ENCODE assay signal across 28 cellular contexts in the genomic region with DNA sequence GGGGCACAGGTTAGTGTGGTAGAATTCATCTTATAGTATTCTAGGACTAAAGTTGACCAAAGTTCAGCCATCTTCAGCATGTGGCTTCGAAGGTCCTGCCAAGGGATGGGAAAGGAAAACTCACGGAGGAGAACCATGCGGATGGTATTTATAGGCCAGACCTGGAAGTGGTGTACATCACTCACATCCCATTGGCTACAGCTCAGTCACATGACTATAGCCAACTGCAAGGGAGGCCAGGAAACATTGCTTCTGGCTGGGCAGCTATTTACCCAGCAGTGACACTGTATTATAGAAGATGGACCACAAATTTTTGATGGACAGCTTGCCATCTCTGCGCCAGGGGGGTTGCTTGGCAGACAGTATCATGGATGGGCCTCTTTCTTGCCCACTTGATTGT. TPM values are rescaled to one million over a fixed set of nuclear protein-coding genes. Genes with fewer than 3 reads are reported as not detected.
A peak's percentile ranks its signal among the peaks of the same experiment; 100 is the strongest.
DNase-seq lines count a peak whose midpoint lies in the region; ATAC-seq, FAIRE-seq and TF ChIP-seq lines count a peak whose summit lies in the region.
"Had no signal": no experiment of that assay in that cellular context is flagged by ENCODE, and none has a peak within 500 bp of the region (broad histone marks: within the 10 kb centered on the region; RNA-seq: fewer than 3 reads in every experiment).

No MANE protein-coding gene starts in this region.

- WGBS in HepG2 (ENCODE audit: low lambda C conversion rate): 74% methylated on average over 4 of the region's 4 CpGs
- WGBS in right lobe of liver (ENCODE audit: insufficient coverage, low coverage, low lambda C conversion rate, missing lambda C conversion rate): 69% methylated on average over 4 of the region's 4 CpGs
- 41% methylated on average over 4 of the region's 4 CpGs for WGBS in K562 (ENCODE audit: insufficient coverage, low coverage, missing lambda C conversion rate)
- no CpG with 5 or more reads among the region's 4 CpGs for WGBS in neuronal stem cell (ENCODE audit: extremely low coverage in 2 of 2, insufficient read length in 2 of 2, insufficient replicate concordance in 1 of 2), 2 donors

- no peaks in the 10 kb centered on the region for H3K27me3 Mint-ChIP-seq in activated CD4-positive, alpha-beta T cell treated with anti-CD3 and anti-CD28 coated beads, Interleukin-2, amount 10 ng/mL, durations not matched to agents 7 days and 5 days

- CTCF ChIA-PET in HepG2 (lab: Yijun Ruan, JAX; ENCODE audit: low intra/inter-chr PET ratio, low total read pairs): no interaction called here
- CTCF ChIA-PET in Panc1 (lab: Charles Lee): no interaction called here
- CTCF ChIA-PET in K562 (lab: Yijun Ruan, JAX; ENCODE audit: low intra/inter-chr PET ratio): no interaction called here
- CTCF ChIA-PET in activated CD4-positive, alpha-beta T cell treated with anti-CD3 and anti-CD28 coated beads, Interleukin-2, amount 10 ng/mL, durations not matched to agents 7 days and 5 days (lab: Charles Lee): no interaction called here

- no peak overlapping the region for H4K8ac ChIP-seq in neuronal stem cell (ENCODE audit: low read depth, low read length)

- intact Hi-C loops in HepG2 (cut with micrococcal nuclease; ENCODE audit: unreplicated experiment): no loop called here
- intact Hi-C loops in right lobe of liver (cut with DNase I): no loop called here
- intact Hi-C loops in Panc1 (cut with micrococcal nuclease; ENCODE audit: unreplicated experiment): no loop called here
- intact Hi-C loops in K562 (cut with micrococcal nuclease): no loop called here

- H4K20me1 ChIP-seq in HepG2 (ENCODE audit: insufficient read depth, low read length): no peaks in the 10 kb centered on the region
- H4K20me1 ChIP-seq in K562 (replicated peaks; ENCODE audit: control insufficient read depth, insufficient read depth, low read length): no peaks in the 10 kb centered on the region
- H4K20me1 ChIP-seq: BLaER1 had no signal

- no peak overlapping the region for H2BK12ac ChIP-seq in neuronal stem cell (ENCODE audit: low read length)

- in situ Hi-C loops in HepG2 (cut with HindIII; ENCODE audit: extremely low pct_ligation_motif_present, low pct_unique_long_range_greater_than_20kb): no loop called here
- in situ Hi-C loops in Panc1 (cut with HindIII; ENCODE audit: low pct_unique_long_range_greater_than_20kb, low sequenced_read_pairs): no loop called here
- in situ Hi-C loops in K562 (cut with MboI): no loop called here

- FAIRE-seq in HepG2 (lab: Jason Lieb, UNC) (no peak), K562 (lab: Jason Lieb, UNC) (no peak)
- FAIRE-seq: A204.1, GM12878, GM12892, GM18507 had no signal

- H2AK5ac ChIP-seq in neuronal stem cell (ENCODE audit: low read depth, low read length): no peak overlapping the region

- no peak overlapping the region for H3K27ac Mint-ChIP-seq in activated CD4-positive, alpha-beta T cell treated with anti-CD3 and anti-CD28 coated beads, Interleukin-2, amount 10 ng/mL, durations not matched to agents 7 days and 5 days
- H3K27ac Mint-ChIP-seq: CD14-positive monocyte; CD4-positive, alpha-beta memory T cell; CD4-positive, CD25-positive, alpha-beta regulatory T cell; CD8-positive, alpha-beta memory T cell had no signal

- no peak overlapping the region for H3K9ac ChIP-seq in HepG2 (ENCODE audit: insufficient read depth, low read depth, low read length)
- no peak overlapping the region for H3K9ac ChIP-seq in K562 (ENCODE audit: insufficient read depth in 1 of 2, low read depth in 2 of 2, low read length in 2 of 2)
- no peak overlapping the region for H3K9ac ChIP-seq in neuronal stem cell (ENCODE audit: low read depth, low read length, poor library complexity)
- H3K9ac ChIP-seq: BLaER1 had no signal

- H3K4me1 Mint-ChIP-seq in activated CD4-positive, alpha-beta T cell treated with anti-CD3 and anti-CD28 coated beads, Interleukin-2, amount 10 ng/mL, durations not matched to agents 7 days and 5 days: no peaks in the 10 kb centered on the region
- H3K4me1 Mint-ChIP-seq: CD14-positive monocyte; CD4-positive, alpha-beta memory T cell; CD4-positive, CD25-positive, alpha-beta regulatory T cell; CD8-positive, alpha-beta memory T cell had no signal

- no peak overlapping the region for H2BK15ac ChIP-seq in neuronal stem cell (ENCODE audit: low read length)

- H2BK120ac ChIP-seq in neuronal stem cell (ENCODE audit: low read depth, low read length): no peak overlapping the region

- H3K4ac ChIP-seq in neuronal stem cell (ENCODE audit: low read length): no peak overlapping the region

- BruUV-seq in HepG2 (replicated peaks; lab: Mats Ljungman, UMichigan): no TSS peak
- BruUV-seq in Panc1 (replicated peaks; lab: Mats Ljungman, UMichigan): no TSS peak
- BruUV-seq in K562 (replicated peaks; lab: Mats Ljungman, UMichigan): no TSS peak

- peaks cover 3% of the 10 kb centered on the region for H3K79me1 ChIP-seq in neuronal stem cell (ENCODE audit: low read depth, low read length)

- no peak for TF ChIP-seq EP300 in HepG2 (IDR thresholded peaks at IDR 0.05; ENCODE audit: low read depth in 2 of 2, low read length in 2 of 2)
- TF ChIP-seq EP300 in HepG2 (CRISPR knock-in tag; IDR thresholded peaks at IDR 0.05; ENCODE audit: borderline replicate concordance): no peak
- TF ChIP-seq EP300 in K562 (IDR thresholded peaks at IDR 0.05; ENCODE audit: low read length): no peak

- TF ChIP-seq CTCF in HepG2 (CRISPR knock-in tag; IDR thresholded peaks at IDR 0.05) (no peak), right lobe of liver (IDR thresholded peaks at IDR 0.05) (no peak), Panc1 (IDR thresholded peaks at IDR 0.05) (no peak), K562 (IDR thresholded peaks at IDR 0.05 in 2 of 3, conservative IDR thresholded peaks at IDR 0.05 in 1 of 3; ENCODE audit: insufficient read depth in 2 of 3, low read depth in 1 of 3, low read length in 3 of 3) (no peak)

- no peak overlapping the region for H2BK5ac ChIP-seq in neuronal stem cell (ENCODE audit: low read length)

- H4K91ac ChIP-seq in neuronal stem cell (ENCODE audit: low read depth, low read length, poor library complexity): no peak overlapping the region

- DNase-seq in HepG2 (ENCODE audit: low spot score): no peak
- DNase-seq in right lobe of liver: no peak
- no peak for DNase-seq in Panc1 (ENCODE audit: low read depth, low spot score)
- DNase-seq in K562 (ENCODE audit: extremely low read depth in 1 of 4, low spot score in 3 of 4): no peak
- DNase-seq in neuronal stem cell (ENCODE audit: low spot score): no peak
- DNase-seq in activated CD4-positive, alpha-beta T cell treated with anti-CD3 and anti-CD28 coated beads, Interleukin-2, amount 10 ng/mL, durations not matched to agents 7 days and 5 days: no peak
- DNase-seq in NK-92 treated with Interleukin-12 subunit alpha and Interleukin-12 subunit beta, amount 100 ng/mL, for 24 hours (lab: John Stamatoyannopoulos, UW): no peak
- DNase-seq: 8988T; ACHN; BE2C; C1 segment of cervical spinal cord; CD4-positive, alpha-beta memory T cell; CD4-positive, CD25-positive, alpha-beta regulatory T cell; CD8-positive, alpha-beta memory T cell; COR-L47; DMS153; DMS53; DMS79; DND-41; EL; GDM1 had no signal

- no peak overlapping the region for H3K18ac ChIP-seq in neuronal stem cell (ENCODE audit: low read length)

- H3K27me3 ChIP-seq in HepG2 (ENCODE audit: control insufficient read depth in 1 of 2, insufficient read depth in 2 of 2, low read length in 2 of 2): no peaks in the 10 kb centered on the region
- H3K27me3 ChIP-seq in right lobe of liver: no peaks in the 10 kb centered on the region
- H3K27me3 ChIP-seq in Panc1 (ENCODE audit: control insufficient read depth, insufficient read depth, low read length): no peaks in the 10 kb centered on the region
- H3K27me3 ChIP-seq in K562 (ENCODE audit: control insufficient read depth in 2 of 2, insufficient read depth in 2 of 2, low read length in 2 of 2): peaks cover 4 to 7% of the 10 kb centered on the region in 2 experiments; a peak in 3 of 5 replicates
- H3K27me3 ChIP-seq in neuronal stem cell (ENCODE audit: control insufficient read depth in 3 of 3, insufficient read depth in 3 of 3, low read depth in 1 of 3, low read length in 3 of 3): no peaks in the 10 kb centered on the region
- H3K27me3 ChIP-seq: BE2C, BLaER1 had no signal

- no peak overlapping the region for H3K4me3 Mint-ChIP-seq in activated CD4-positive, alpha-beta T cell treated with anti-CD3 and anti-CD28 coated beads, Interleukin-2, amount 10 ng/mL, durations not matched to agents 7 days and 5 days
- H3K4me3 Mint-ChIP-seq: CD14-positive monocyte; CD4-positive, alpha-beta memory T cell; CD4-positive, CD25-positive, alpha-beta regulatory T cell; CD8-positive, alpha-beta memory T cell had no signal

- H2AFZ ChIP-seq in HepG2 (ENCODE audit: low read length) (no peak overlapping the region), K562 (ENCODE audit: low read depth, low read length) (no peak overlapping the region), neuronal stem cell (ENCODE audit: low read length) (no peak overlapping the region)

- TF ChIP-seq POLR2A in HepG2 (IDR thresholded peaks at IDR 0.05; ENCODE audit: insufficient read depth in 1 of 2, low read depth in 2 of 2, low read length in 2 of 2) (no peak), right lobe of liver (IDR thresholded peaks at IDR 0.05) (no peak), K562 (conservative IDR thresholded peaks at IDR 0.05) (no peak)

- peaks cover 2% of the 10 kb centered on the region for H3K9me3 Mint-ChIP-seq in activated CD4-positive, alpha-beta T cell treated with anti-CD3 and anti-CD28 coated beads, Interleukin-2, amount 10 ng/mL, durations not matched to agents 7 days and 5 days

- H3K4me2 ChIP-seq in HepG2 (ENCODE audit: low read depth, low read length): no peak overlapping the region
- no peak overlapping the region for H3K4me2 ChIP-seq in K562 (ENCODE audit: insufficient read depth, low read length)
- H3K4me2 ChIP-seq in neuronal stem cell (ENCODE audit: insufficient read depth, low read length, poor library complexity, severe bottlenecking): no peak overlapping the region
- H3K4me2 ChIP-seq: BLaER1 had no signal

- H3K4me1 ChIP-seq in HepG2 (ENCODE audit: insufficient read depth, low read length) (no peaks in the 10 kb centered on the region), right lobe of liver (no peaks in the 10 kb centered on the region), Panc1 (ENCODE audit: control insufficient read depth, insufficient read depth, low read length) (no peaks in the 10 kb centered on the region), K562 (replicated peaks in 1 of 2; ENCODE audit: control insufficient read depth in 2 of 2, insufficient read depth in 2 of 2, low read length in 2 of 2) (no peaks in the 10 kb centered on the region), neuronal stem cell (ENCODE audit: control insufficient read depth in 2 of 2, insufficient read depth in 1 of 2, low read depth in 1 of 2, low read length in 2 of 2) (no peaks in the 10 kb centered on the region)
- H3K4me1 ChIP-seq: BE2C, BLaER1 had no signal

- H3K14ac ChIP-seq in neuronal stem cell (ENCODE audit: low read length): peak overlapping the region; percentile 56

- no peaks in the 10 kb centered on the region for H3K9me3 ChIP-seq in HepG2 (ENCODE audit: low read length)
- H3K9me3 ChIP-seq in right lobe of liver: no peaks in the 10 kb centered on the region
- no peaks in the 10 kb centered on the region; the same call in 1 of the 2 replicates for H3K9me3 ChIP-seq in Panc1 (ENCODE audit: control insufficient read depth, insufficient read depth, low read depth, low read length)
- no peaks in the 10 kb centered on the region for H3K9me3 ChIP-seq in K562 (replicated peaks; ENCODE audit: control insufficient read depth, insufficient read depth, low read depth, low read length)
- peaks cover 0 to 2% of the 10 kb centered on the region in 2 donors for H3K9me3 ChIP-seq in neuronal stem cell (replicated peaks in 1 of 2; ENCODE audit: control insufficient read depth in 2 of 2, insufficient read depth in 1 of 2, low read depth in 1 of 2, low read length in 2 of 2)
- H3K9me3 ChIP-seq: BE2C had no signal

- no peaks in the 10 kb centered on the region for H3K79me2 ChIP-seq in HepG2 (ENCODE audit: insufficient read depth, low read length)
- H3K79me2 ChIP-seq in K562 (ENCODE audit: control insufficient read depth, insufficient read depth, low read length): no peaks in the 10 kb centered on the region

- peaks cover 4 to 6% of the 10 kb centered on the region in 2 experiments; a peak in 2 of 5 replicates for H3K36me3 ChIP-seq in HepG2 (replicated peaks in 1 of 2; ENCODE audit: control insufficient read depth in 1 of 2, insufficient read depth in 2 of 2, low read length in 2 of 2)
- H3K36me3 ChIP-seq in right lobe of liver: no peaks in the 10 kb centered on the region
- no peaks in the 10 kb centered on the region for H3K36me3 ChIP-seq in Panc1 (ENCODE audit: control insufficient read depth, insufficient read depth, low read length)
- no peaks in the 10 kb centered on the region for H3K36me3 ChIP-seq in K562 (ENCODE audit: control insufficient read depth, insufficient read depth, low read length)
- H3K36me3 ChIP-seq in neuronal stem cell (replicated peaks in 1 of 2; ENCODE audit: control insufficient read depth in 2 of 2, insufficient read depth in 2 of 2, low read length in 2 of 2): peaks cover 2 to 8% of the 10 kb centered on the region in 2 donors
- H3K36me3 ChIP-seq: BE2C, BLaER1 had no signal

- POLR2A ChIA-PET in HepG2 (lab: Yijun Ruan, JAX) (no interaction called here), Panc1 (lab: Charles Lee) (no interaction called here), K562 (lab: Yijun Ruan, JAX) (no interaction called here)
- POLR2A ChIA-PET in activated CD4-positive, alpha-beta T cell treated with anti-CD3 and anti-CD28 coated beads, Interleukin-2, amount 10 ng/mL, durations not matched to agents 7 days and 5 days (lab: Charles Lee): no interaction called here

- no peaks in the 10 kb centered on the region for H3K36me3 Mint-ChIP-seq in activated CD4-positive, alpha-beta T cell treated with anti-CD3 and anti-CD28 coated beads, Interleukin-2, amount 10 ng/mL, durations not matched to agents 7 days and 5 days (ENCODE audit: low read depth)
- H3K36me3 Mint-ChIP-seq: CD14-positive monocyte; CD4-positive, alpha-beta memory T cell; CD4-positive, CD25-positive, alpha-beta regulatory T cell; CD8-positive, alpha-beta memory T cell had no signal

- no peaks in the 10 kb centered on the region for H3K9me1 ChIP-seq in K562 (ENCODE audit: control insufficient read depth, insufficient read depth, low read length)

- no peak for TF ChIP-seq RAD21 in HepG2 (CRISPR knock-in tag; IDR thresholded peaks at IDR 0.05)
- TF ChIP-seq RAD21 in K562 (CRISPR knock-in tag; conservative IDR thresholded peaks at IDR 0.05 in 1 of 2, IDR thresholded peaks at IDR 0.05 in 1 of 2): no peak

- ATAC-seq in HepG2 (no peak), right lobe of liver (no peak), Panc1 (peak; percentile 45; the same call in 1 of the 2 replicates), K562 (no peak), HG03175 (IDR thresholded peaks at IDR 0.05; ENCODE audit: unreplicated experiment) (no peak)
- ATAC-seq: GM12878 had no signal

- no peak overlapping the region for H3K4me3 ChIP-seq in HepG2 (replicated peaks in 1 of 3; ENCODE audit: insufficient read depth in 1 of 3, low read depth in 2 of 3, low read length in 3 of 3)
- H3K4me3 ChIP-seq in right lobe of liver: no peak overlapping the region
- H3K4me3 ChIP-seq in Panc1 (ENCODE audit: low read depth in 2 of 2, low read length in 2 of 2): no peak overlapping the region
- no peak overlapping the region for H3K4me3 ChIP-seq in K562
- H3K4me3 ChIP-seq in neuronal stem cell (ENCODE audit: low read length in 2 of 2): no peak overlapping the region
- H3K4me3 ChIP-seq: BLaER1, GM12878 had no signal

- no peak overlapping the region for H3K27ac ChIP-seq in HepG2 (ENCODE audit: extremely low read length, insufficient read depth, low read length)
- H3K27ac ChIP-seq in right lobe of liver: no peak overlapping the region
- H3K27ac ChIP-seq in Panc1 (ENCODE audit: low read length): no peak overlapping the region
- no peak overlapping the region for H3K27ac ChIP-seq in K562 (ENCODE audit: extremely low read depth, low read depth, low read length)
- no peak overlapping the region for H3K27ac ChIP-seq in neuronal stem cell (replicated peaks; ENCODE audit: low read length)
- H3K27ac ChIP-seq: BLaER1 had no signal

- no peak overlapping the region for H3K23ac ChIP-seq in neuronal stem cell (ENCODE audit: low read depth, low read length, poor library complexity)

RNA-seq across cellular contexts. Expression of a gene that starts 35.7 kb away (rescaled TPM):
- total RNA-seq in HepG2 (2016; rRNA removed; fragmentation: Illumina TruSeq; extraction: Trizol): 45.7 and 50.6 TPM in 2 replicates
- 8.3 and 9.3 TPM in 2 replicates for total RNA-seq in HepG2 (2016; cell fraction: cytosol; rRNA removed; fragmentation: Illumina TruSeq; extraction: Trizol; ENCODE audit: low read depth)
- total RNA-seq in HepG2 (2016; cell fraction: insoluble cytoplasmic fraction; rRNA removed; fragmentation: Illumina TruSeq; extraction: Trizol): 42.0 and 58.8 TPM in 2 replicates
- total RNA-seq in HepG2 (2016; cell fraction: membrane; rRNA removed; fragmentation: Illumina TruSeq; extraction: Trizol): 17.4 and 19.5 TPM in 2 replicates
- 25.7 and 30.2 TPM in 2 replicates for total RNA-seq in HepG2 (2016; cell fraction: nucleus; rRNA removed; fragmentation: Illumina TruSeq; extraction: Trizol)
- polyA plus RNA-seq in HepG2 (2011; rRNA removed): 16.3 and 20.1 TPM in 2 replicates
- 22.4 and 24.8 TPM in 2 replicates for polyA plus RNA-seq in HepG2 (2011; cell fraction: cytosol; rRNA removed)
- polyA plus RNA-seq in HepG2 (2011; cell fraction: nucleus; rRNA removed): 21.8 and 23.8 TPM in 2 replicates
- polyA plus RNA-seq in HepG2 (2012): 20.0 and 27.9 TPM in 2 replicates
- 8.7 and 10.9 TPM in 2 replicates for polyA plus RNA-seq in HepG2 (2016; cell fraction: cytosol; fragmentation: Illumina TruSeq; extraction: Trizol; ENCODE audit: low read depth)
- polyA plus RNA-seq in HepG2 (2016; cell fraction: insoluble cytoplasmic fraction; fragmentation: Illumina TruSeq; extraction: Trizol; ENCODE audit: low read depth): 48.9 and 53.9 TPM in 2 replicates
- polyA plus RNA-seq in HepG2 (2016; cell fraction: membrane; fragmentation: Illumina TruSeq; extraction: Trizol; ENCODE audit: low read depth): 14.7 and 15.1 TPM in 2 replicates
- 39.3 and 45.1 TPM in 2 replicates for polyA plus RNA-seq in HepG2 (2016; cell fraction: nucleus; fragmentation: Illumina TruSeq; extraction: Trizol; ENCODE audit: insufficient read depth, low read depth)
- 14.1 and 24.6 TPM in 2 replicates for polyA minus RNA-seq in HepG2 (2011; rRNA and poly(A)+ RNA removed; ENCODE audit: low replicate concordance)
- polyA minus RNA-seq in HepG2 (2011; cell fraction: cytosol; rRNA and poly(A)+ RNA removed): 13.8 and 14.6 TPM in 2 replicates
- polyA minus RNA-seq in HepG2 (2011; cell fraction: nucleus; rRNA and poly(A)+ RNA removed): 52.5 and 60.9 TPM in 2 replicates
- total RNA-seq in right lobe of liver: 10 to 100 TPM in 3 of 6 experiments, 1 to 10 TPM in 3; 7.9 to 11.3 (median 9.9) TPM
- 39.6 TPM for total RNA-seq in Panc1 (2021; ENCODE audit: unreplicated experiment)
- 31.5 TPM for polyA plus RNA-seq in Panc1 (2012; ENCODE audit: insufficient read length)
- total RNA-seq in K562 (2011; cell fraction: chromatin; rRNA removed; ENCODE audit: low replicate concordance): 15.2 and 20.2 TPM in 2 replicates
- total RNA-seq in K562 (2011; cell fraction: nucleolus; rRNA removed): 14.1 and 16.3 TPM in 2 replicates
- total RNA-seq in K562 (2011; cell fraction: nucleoplasm; rRNA removed): 16.9 and 18.6 TPM in 2 replicates
- total RNA-seq in K562 (2014; rRNA removed): 22.1 and 23.3 TPM in 2 replicates
- 11.2 and 13.0 TPM in 2 replicates for total RNA-seq in K562 (2014; rRNA removed; fragmentation: Illumina TruSeq; extraction: Trizol)
- total RNA-seq in K562 (2015; rRNA removed; fragmentation: Illumina TruSeq; extraction: Trizol): 12.2 and 13.0 TPM in 2 replicates
- total RNA-seq in K562 (2021): 22.5 and 23.4 TPM in 2 replicates
- polyA plus RNA-seq in K562 (2011; rRNA removed): 12.2 and 15.2 TPM in 2 replicates
- polyA plus RNA-seq in K562 (2011; cell fraction: cytosol; rRNA removed): 10.2 and 11.2 TPM in 2 replicates
- polyA plus RNA-seq in K562 (2011; cell fraction: nucleus; rRNA removed): 5.8 and 6.8 TPM in 2 replicates
- polyA plus RNA-seq in K562 (2012): 11.7 and 15.8 TPM in 2 replicates
- polyA plus RNA-seq in K562 (2014; fragmentation: Illumina TruSeq; extraction: Trizol): 19.6 and 24.0 TPM in 2 replicates
- polyA plus RNA-seq in K562 (2014; fragmentation: Nextera tagmentation; extraction: Ambion mirVana): 1 to 10 TPM; 2.3 to 3.5 TPM
- 26.1 and 33.4 TPM in 2 replicates for polyA plus RNA-seq in K562 (2014; rRNA removed)
- polyA minus RNA-seq in K562 (2011; rRNA and poly(A)+ RNA removed): 18.8 and 21.9 TPM in 2 replicates
- polyA minus RNA-seq in K562 (2011; cell fraction: cytosol; rRNA and poly(A)+ RNA removed): 3.1 and 9.2 TPM in 2 replicates
- 7.8 and 10.3 TPM in 2 replicates for polyA minus RNA-seq in K562 (2011; cell fraction: nucleus; rRNA and poly(A)+ RNA removed)
- polyA plus RNA-seq in neuronal stem cell (2013, experiment 1 of 2): 14.2 TPM
- 14.4 TPM for polyA plus RNA-seq in neuronal stem cell (2013, experiment 2 of 2)
- total RNA-seq in activated CD4-positive, alpha-beta T cell treated with anti-CD3 and anti-CD28 coated beads, Interleukin-2, amount 10 ng/mL, durations not matched to agents 7 days and 5 days: 10 to 100 TPM; 11.6 to 15.3 TPM

RNA-seq across cellular contexts. Expression of a gene that starts 48.0 kb away (rescaled TPM):
- total RNA-seq in HepG2 (2016; rRNA removed; fragmentation: Illumina TruSeq; extraction: Trizol): 1.2 TPM in 2 replicates
- 0.20 and 0.62 TPM in 2 replicates for total RNA-seq in HepG2 (2016; cell fraction: cytosol; rRNA removed; fragmentation: Illumina TruSeq; extraction: Trizol; ENCODE audit: low read depth)
- total RNA-seq in HepG2 (2016; cell fraction: insoluble cytoplasmic fraction; rRNA removed; fragmentation: Illumina TruSeq; extraction: Trizol): 0.77 and 1.2 TPM in 2 replicates
- total RNA-seq in HepG2 (2016; cell fraction: membrane; rRNA removed; fragmentation: Illumina TruSeq; extraction: Trizol): 0.62 and 0.74 TPM in 2 replicates
- 1.6 and 2.1 TPM in 2 replicates for total RNA-seq in HepG2 (2016; cell fraction: nucleus; rRNA removed; fragmentation: Illumina TruSeq; extraction: Trizol)
- 5.1 and 5.4 TPM in 2 replicates for polyA plus RNA-seq in HepG2 (2011; rRNA removed)
- 3.4 and 5.0 TPM in 2 replicates for polyA plus RNA-seq in HepG2 (2011; cell fraction: cytosol; rRNA removed)
- 4.3 and 4.5 TPM in 2 replicates for polyA plus RNA-seq in HepG2 (2011; cell fraction: nucleus; rRNA removed)
- 2.8 and 4.5 TPM in 2 replicates for polyA plus RNA-seq in HepG2 (2012)
- polyA plus RNA-seq in HepG2 (2016; cell fraction: cytosol; fragmentation: Illumina TruSeq; extraction: Trizol; ENCODE audit: low read depth): 0.16 and 0.23 TPM in 2 replicates
- 1.0 and 1.1 TPM in 2 replicates for polyA plus RNA-seq in HepG2 (2016; cell fraction: insoluble cytoplasmic fraction; fragmentation: Illumina TruSeq; extraction: Trizol; ENCODE audit: low read depth)
- polyA plus RNA-seq in HepG2 (2016; cell fraction: membrane; fragmentation: Illumina TruSeq; extraction: Trizol; ENCODE audit: low read depth): 0.37 and 0.55 TPM in 2 replicates
- 3.2 TPM in 2 replicates for polyA plus RNA-seq in HepG2 (2016; cell fraction: nucleus; fragmentation: Illumina TruSeq; extraction: Trizol; ENCODE audit: insufficient read depth, low read depth)
- polyA minus RNA-seq in HepG2 (2011; rRNA and poly(A)+ RNA removed; ENCODE audit: low replicate concordance): 4.8 and 9.6 TPM in 2 replicates
- 6.1 and 6.4 TPM in 2 replicates for polyA minus RNA-seq in HepG2 (2011; cell fraction: cytosol; rRNA and poly(A)+ RNA removed)
- 7.6 and 10.7 TPM in 2 replicates for polyA minus RNA-seq in HepG2 (2011; cell fraction: nucleus; rRNA and poly(A)+ RNA removed)
- total RNA-seq in right lobe of liver: under 1 TPM; 0.16 to 0.37 (median 0.27) TPM
- total RNA-seq in Panc1 (2021; ENCODE audit: unreplicated experiment): 5.1 TPM
- polyA plus RNA-seq in Panc1 (2012; ENCODE audit: insufficient read length): 2.8 TPM
- total RNA-seq in K562 (2011; cell fraction: chromatin; rRNA removed; ENCODE audit: low replicate concordance): 7.4 and 8.2 TPM in 2 replicates
- 4.1 and 5.3 TPM in 2 replicates for total RNA-seq in K562 (2011; cell fraction: nucleolus; rRNA removed)
- 5.4 and 7.0 TPM in 2 replicates for total RNA-seq in K562 (2011; cell fraction: nucleoplasm; rRNA removed)
- 0.77 and 2.0 TPM in 2 replicates for total RNA-seq in K562 (2014; rRNA removed)
- total RNA-seq in K562 (2014; rRNA removed; fragmentation: Illumina TruSeq; extraction: Trizol): 1.7 and 1.9 TPM in 2 replicates
- 0.57 and 0.76 TPM in 2 replicates for total RNA-seq in K562 (2015; rRNA removed; fragmentation: Illumina TruSeq; extraction: Trizol)
- 1.5 TPM in 2 replicates for total RNA-seq in K562 (2021)
- 0.85 and 1.8 TPM in 2 replicates for polyA plus RNA-seq in K562 (2011; rRNA removed)
- polyA plus RNA-seq in K562 (2011; cell fraction: cytosol; rRNA removed): 1.0 and 1.3 TPM in 2 replicates
- 1.3 and 2.3 TPM in 2 replicates for polyA plus RNA-seq in K562 (2011; cell fraction: nucleus; rRNA removed)
- polyA plus RNA-seq in K562 (2012): 0.94 and 1.9 TPM in 2 replicates
- polyA plus RNA-seq in K562 (2014; fragmentation: Illumina TruSeq; extraction: Trizol): 1.8 and 2.0 TPM in 2 replicates
- polyA plus RNA-seq in K562 (2014; fragmentation: Nextera tagmentation; extraction: Ambion mirVana): under 1 TPM; 0.08 to 0.32 TPM
- 1.5 and 1.8 TPM in 2 replicates for polyA plus RNA-seq in K562 (2014; rRNA removed)
- 1.3 and 2.9 TPM in 2 replicates for polyA minus RNA-seq in K562 (2011; rRNA and poly(A)+ RNA removed)
- polyA minus RNA-seq in K562 (2011; cell fraction: cytosol; rRNA and poly(A)+ RNA removed): 0.82 and 1.7 TPM in 2 replicates
- polyA minus RNA-seq in K562 (2011; cell fraction: nucleus; rRNA and poly(A)+ RNA removed): 0.89 and 1.3 TPM in 2 replicates
- 6.0 TPM for polyA plus RNA-seq in neuronal stem cell (2013, experiment 1 of 2)
- 6.2 TPM for polyA plus RNA-seq in neuronal stem cell (2013, experiment 2 of 2)
- not detected for total RNA-seq in activated CD4-positive, alpha-beta T cell treated with anti-CD3 and anti-CD28 coated beads, Interleukin-2, amount 10 ng/mL, durations not matched to agents 7 days and 5 days
- total RNA-seq: CD4-positive, alpha-beta memory T cell; CD4-positive, CD25-positive, alpha-beta regulatory T cell; CD8-positive, alpha-beta memory T cell; GM12878 had no signal
- polyA plus RNA-seq: CD14-positive monocyte; CD4-positive, alpha-beta memory T cell; CD8-positive, alpha-beta memory T cell had no signal
